8 cellular contexts compared by ENCODE assay signal in the genomic region with DNA sequence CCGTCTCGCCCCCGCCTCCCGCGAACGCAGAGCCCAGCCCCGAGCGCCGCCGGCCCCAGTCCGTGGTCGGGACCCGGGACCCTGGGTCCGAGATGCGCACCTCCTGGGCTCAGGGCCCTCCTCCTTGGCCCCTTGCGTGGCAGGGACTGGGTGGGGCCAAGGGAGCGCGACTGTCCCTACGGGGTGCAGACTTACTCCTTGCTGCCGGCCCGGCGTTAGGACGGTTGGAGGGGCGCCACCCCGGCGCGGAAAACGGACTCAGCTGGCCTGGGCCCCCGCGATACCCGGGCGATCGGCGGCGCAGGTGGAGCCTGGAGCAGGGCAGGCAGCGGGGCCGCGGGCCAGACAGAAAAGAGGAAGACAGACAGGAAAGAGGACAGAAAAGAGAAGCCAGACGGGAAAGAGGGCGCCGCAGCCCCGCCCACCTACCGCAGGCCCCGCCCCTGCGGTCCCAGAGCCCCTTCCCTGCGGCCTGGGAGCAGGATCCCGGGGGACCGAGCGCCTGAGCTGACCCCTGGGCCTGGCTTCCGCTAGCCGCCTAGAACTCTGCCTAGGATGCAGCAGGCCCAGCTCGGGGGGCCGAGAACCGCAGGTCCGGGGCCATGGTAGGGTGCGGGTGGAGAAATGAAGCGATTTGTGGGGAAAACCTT. TPM values are rescaled to one million over a fixed set of nuclear protein-coding genes. Genes with fewer than 3 reads are reported as not detected.
DNase-seq lines count a peak whose midpoint lies in the region; ATAC-seq and TF ChIP-seq lines count a peak whose summit lies in the region.

A gene (minus strand): TSS at position 356 of the 650 bp plus-strand sequence. CDS start 1,502 bp downstream, outside the sequence.

- ATAC-seq in HG03571 (IDR thresholded peaks at IDR 0.05; ENCODE audit: unreplicated experiment), result peak; percentile 50
- ATAC-seq in upper lobe of right lung, result peak; percentile 83
- no peak for ATAC-seq in GM21619 (IDR thresholded peaks at IDR 0.05; ENCODE audit: unreplicated experiment)

- peaks cover 14% of the 10 kb centered on the region for H3K4me1 ChIP-seq in upper lobe of right lung

- H3K27me3 ChIP-seq in WERI-Rb-1 (ENCODE audit: insufficient read depth, low read depth, severe bottlenecking) (no peaks in the 10 kb centered on the region), upper lobe of right lung (no peaks in the 10 kb centered on the region)

- DNase-seq in GDM1 (lab: John Stamatoyannopoulos, UW) (peak; percentile 72), WERI-Rb-1 (no peak), epithelial cell of proximal tubule (ENCODE audit: low read depth) (no peak), mucosa of gallbladder (ENCODE audit: low spot score) (peak; percentile 64), upper lobe of right lung (peak; percentile 87), amniotic stem cell (lab: John Stamatoyannopoulos, UW) (no peak)

- H3K9me3 ChIP-seq in WERI-Rb-1 (ENCODE audit: severe bottlenecking) (no peaks in the 10 kb centered on the region), upper lobe of right lung (no peaks in the 10 kb centered on the region)

- TF ChIP-seq CTCF in WERI-Rb-1 (IDR thresholded peaks at IDR 0.05; ENCODE audit: low read depth, low read length), result no peak
- no peak for TF ChIP-seq CTCF in epithelial cell of proximal tubule (conservative IDR thresholded peaks at IDR 0.05; ENCODE audit: low read depth, low read length)
- no peak for TF ChIP-seq CTCF in upper lobe of right lung (IDR thresholded peaks at IDR 0.05)

- intact Hi-C loops in upper lobe of right lung (cut with DNase I), result no loop called here

- H3K27ac ChIP-seq in WERI-Rb-1 (no peak within 1 kb of the TSS), upper lobe of right lung (peak within 1 kb of the TSS; percentile 74)

- H3K4me3 ChIP-seq in WERI-Rb-1 (ENCODE audit: low read depth, low read length), result peak within 1 kb of the TSS; percentile 10
- H3K4me3 ChIP-seq in epithelial cell of proximal tubule (ENCODE audit: low read depth, low read length), result peak within 1 kb of the TSS; percentile 78
- H3K4me3 ChIP-seq in upper lobe of right lung, result peak within 1 kb of the TSS; percentile 71

- no peaks in the 10 kb centered on the region for H3K36me3 ChIP-seq in WERI-Rb-1
- no peaks in the 10 kb centered on the region for H3K36me3 ChIP-seq in upper lobe of right lung

RNA-seq across cellular contexts. Expression of the gene that starts here (rescaled TPM):
- total RNA-seq in epithelial cell of proximal tubule (9.8 and 10.0 TPM in 2 replicates), mucosa of gallbladder (26.5 TPM), upper lobe of right lung (27.4 TPM)

Comparison
In these comparisons a context has a peak if more than half of its experiments do, and no peak if none do; other contexts are left out.
1. DNase-seq: peak in GDM1 (single experiment), mucosa of gallbladder (single experiment) and upper lobe of right lung (single experiment); none in WERI-Rb-1 (single experiment), epithelial cell of proximal tubule (single experiment) and amniotic stem cell (single experiment).
2. H3K4me3 ChIP-seq: peak in every context shown above with its lines; median percentile 78 in epithelial cell of proximal tubule; 71 in upper lobe of right lung; 10 in WERI-Rb-1.